Comparison of ENCODE assay signal across 8 cellular contexts in genomic region chr1:99004270-99005141, GRCh38. TPM values are rescaled to one million over a fixed set of nuclear protein-coding genes. Genes with fewer than 3 reads are reported as not detected.
DNase-seq lines count a peak whose midpoint lies in the region; ATAC-seq and TF ChIP-seq lines count a peak whose summit lies in the region.

Gene PLPPR5, minus strand, starts transcription at chr1:99004861. Its CDS starts 190 bp downstream, at chr1:99004671.

- CTCF ChIA-PET in AG04449 (lab: Yijun Ruan, JAX), result interaction anchor here (1.2 kb wide), 1 partner anchor 18 kb away, joined by 3 read pairs; no protein-coding TSS in a partner anchor

- peak; percentile 21 for TF ChIP-seq CTCF in AG04449 (IDR thresholded peaks at IDR 0.05; ENCODE audit: insufficient read depth, low read length, missing control alignments)
- TF ChIP-seq CTCF in HFF-Myc (IDR thresholded peaks at IDR 0.05; ENCODE audit: low read depth, low read length, missing control alignments), result no peak
- no peak for TF ChIP-seq CTCF in fibroblast of villous mesenchyme (IDR thresholded peaks at IDR 0.05; ENCODE audit: insufficient read depth, low read depth, low read length)

- no peak for ATAC-seq in GM19328 (IDR thresholded peaks at IDR 0.05; ENCODE audit: unreplicated experiment)

- H3K4me3 ChIP-seq in AG04449 (ENCODE audit: low read depth, low read length) (peak within 1 kb of the TSS; percentile 49), HFF-Myc (replicated peaks; ENCODE audit: low read depth, low read length) (peak within 1 kb of the TSS; percentile 20), fibroblast of villous mesenchyme (ENCODE audit: low read depth, low read length) (peak within 1 kb of the TSS; percentile 33)

- no peak for DNase-seq in AG04449 (ENCODE audit: low read depth, low spot score)
- no peak for DNase-seq in HFF-Myc (ENCODE audit: extremely low read depth, low read depth)
- peak; percentile 4 for DNase-seq in activated T-cell treated with anti-CD3 and anti-CD28 coated beads for 1 hour (ENCODE audit: low read depth)
- DNase-seq in fibroblast of villous mesenchyme (ENCODE audit: low read depth), result no peak
- DNase-seq in nucleus accumbens (lab: John Stamatoyannopoulos, UW), result peak in 30 of 56 donors; percentile 5 to 77 (median 30)
- DNase-seq in amniotic stem cell (lab: John Stamatoyannopoulos, UW), result no peak
- DNase-seq in SHP77 treated with DMSO at 0.1 percent for 48 hours (lab: John Stamatoyannopoulos, UW), result no peak

- POLR2A ChIA-PET in AG04449 (lab: Yijun Ruan, JAX), result no interaction called here

RNA-seq across cellular contexts. Expression of gene PLPPR5, which starts in this region (rescaled TPM):
- total RNA-seq in fibroblast of villous mesenchyme, result not detected in 2 replicates

Comparison
In these comparisons a context has a peak if more than half of its experiments do, and no peak if none do; other contexts are left out.
1. DNase-seq: peak in activated T-cell treated with anti-CD3 and anti-CD28 coated beads for 1 hour (single experiment) and nucleus accumbens (30 of 56); none in AG04449 (single experiment), HFF-Myc (single experiment), fibroblast of villous mesenchyme (single experiment), amniotic stem cell (single experiment) and SHP77 treated with DMSO at 0.1 percent for 48 hours (single experiment).
2. Peak in every context shown above with its lines, with median percentiles within 50 percentile points of each other: H3K4me3 ChIP-seq.